In the genomic region with DNA sequence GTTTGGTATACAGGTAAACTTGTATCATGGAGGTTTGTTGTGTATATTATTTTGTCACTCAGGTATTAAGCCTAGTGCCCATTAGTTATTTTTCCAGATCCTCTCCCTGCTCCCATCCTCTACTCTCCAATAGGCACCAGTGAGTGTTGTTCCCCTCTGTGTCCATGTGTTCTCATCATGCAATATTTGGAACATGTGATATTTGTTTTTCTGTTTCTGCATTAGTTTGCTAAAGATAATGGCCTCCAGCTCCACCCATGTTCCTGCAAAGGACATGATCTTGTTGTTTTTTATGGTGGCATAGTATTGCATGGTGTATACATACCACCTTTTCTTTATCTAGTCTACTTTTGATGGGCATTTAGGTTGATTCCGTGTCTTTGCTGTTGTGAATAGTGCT, we compare ENCODE assay signal across 1 cellular context.
A peak's percentile ranks its signal among the peaks of the same experiment; 100 is the strongest.
TF ChIP-seq lines count a peak whose summit lies in the region.

No MANE protein-coding gene starts in this region.

TF ChIP-seq in liver, 16 proteins besides CTCF, POLR2A, EP300 and RAD21 (continued from another document):
- TF ChIP-seq, protein P1, sequence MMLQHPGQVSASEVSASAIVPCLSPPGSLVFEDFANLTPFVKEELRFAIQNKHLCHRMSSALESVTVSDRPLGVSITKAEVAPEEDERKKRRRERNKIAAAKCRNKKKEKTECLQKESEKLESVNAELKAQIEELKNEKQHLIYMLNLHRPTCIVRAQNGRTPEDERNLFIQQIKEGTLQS (IDR thresholded peaks at IDR 0.05) = no peak
- TF ChIP-seq, protein P2, sequence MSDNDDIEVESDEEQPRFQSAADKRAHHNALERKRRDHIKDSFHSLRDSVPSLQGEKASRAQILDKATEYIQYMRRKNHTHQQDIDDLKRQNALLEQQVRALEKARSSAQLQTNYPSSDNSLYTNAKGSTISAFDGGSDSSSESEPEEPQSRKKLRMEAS (IDR thresholded peaks at IDR 0.05) = peak; percentile 14
- no peak for TF ChIP-seq HNF4A (conservative IDR thresholded peaks at IDR 0.05)
